In genomic region chr10:17094844-17095243, GRCh38 we compare ENCODE assay signal across 8 cellular contexts. TPM values are rescaled to one million over a fixed set of nuclear protein-coding genes. Genes with fewer than 3 reads are reported as not detected.
"Had no signal": no experiment of that assay in that cellular context is flagged by ENCODE, and none has a peak within 500 bp of the region (broad histone marks: within the 10 kb centered on the region; RNA-seq: fewer than 3 reads in every experiment).

No MANE protein-coding gene starts in this region.

- H3K9me3 ChIP-seq: HAP-1 had no signal

- H3K4me1 Mint-ChIP-seq: IgD-negative memory B cell had no signal

- H3K4me3 ChIP-seq: GM23248, HAP-1 had no signal

- H3K4me1 ChIP-seq: HAP-1 had no signal

- DNase-seq: GM23248, GOT3, H7, KG1 had no signal

- ATAC-seq: HCT116, HepG2 had no signal

- H3K36me3 ChIP-seq: HAP-1 had no signal

- H2AFZ ChIP-seq: GM23248 had no signal

- H3K4me3 Mint-ChIP-seq: IgD-negative memory B cell had no signal

- H3K27me3 Mint-ChIP-seq: IgD-negative memory B cell had no signal

- H3K27ac ChIP-seq: GM23248 had no signal

- H3K27ac Mint-ChIP-seq: IgD-negative memory B cell had no signal

RNA-seq across cellular contexts. Expression of gene CUBN, which starts 34.8 kb away (rescaled TPM):
- polyA plus RNA-seq: IgD-negative memory B cell had no signal
